34 cellular contexts compared by ENCODE assay signal in genomic region chr3:17555525-17555924, GRCh38.
"Had no signal": no experiment of that assay in that cellular context is flagged by ENCODE, and none has a peak within 500 bp of the region (broad histone marks: within the 10 kb centered on the region; RNA-seq: fewer than 3 reads in every experiment).

No MANE protein-coding gene starts in this region.

- H3K4me1 ChIP-seq: Peyer's patch had no signal

- H3K4me1 Mint-ChIP-seq: activated CD4-positive, alpha-beta memory T cell treated with anti-CD3 and anti-CD28 coated beads, Interleukin-2, amount 10 ng/mL, durations not matched to agents 7 days and 5 days; activated naive CD4-positive, alpha-beta T cell treated with anti-CD3 and anti-CD28 coated beads, Interleukin-2, amount 10 ng/mL, durations not matched to agents 7 days and 5 days had no signal

- DNase-seq: activated CD4-positive, alpha-beta memory T cell treated with anti-CD3 and anti-CD28 coated beads, Interleukin-2, amount 10 ng/mL, durations not matched to agents 7 days and 5 days; activated CD4-positive, alpha-beta T cell treated with anti-CD3 and anti-CD28 coated beads for 1 hour; activated CD4-positive, alpha-beta T cell treated with anti-CD3 and anti-CD28 coated beads for 48 hours; activated CD4-positive, CD25-positive, alpha-beta regulatory T cell; activated CD8-positive, alpha-beta memory T cell treated with anti-CD3 and anti-CD28 coated beads for 24 hours; activated CD8-positive, alpha-beta memory T cell treated with anti-CD3 and anti-CD28 coated beads, Interleukin-2, amount 10 ng/mL, durations not matched to agents 7 days and 5 days; activated CD8-positive, alpha-beta memory T cell treated with anti-CD3 and anti-CD28 coated beads, Interleukin-2, amount 50 U/mL, for 48 hours; activated effector memory CD4-positive, alpha-beta T cell treated with Interleukin-2 at 50 U/mL for 16 hours; activated naive CD4-positive, alpha-beta T cell treated with anti-CD3 and anti-CD28 coated beads, Interleukin-2, amount 10 ng/mL, durations not matched to agents 7 days and 5 days; activated naive CD8-positive, alpha-beta T cell treated with anti-CD3 and anti-CD28 coated beads, Interleukin-2, amount 50 U/mL, for 24 hours; activated T-cell treated with anti-CD3 and anti-CD28 coated beads, Interleukin-2, amount 50 U/mL, for 48 hours; amniotic stem cell; aorta; brain microvascular endothelial cell; MM.1S; MV-4-11; NCI-H1092; NCI-H1436 treated with DMSO at 0.1 percent for 48 hours; NCI-H1694 treated with DMSO at 0.1 percent for 48 hours; NCI-H2029; NCI-H510A; NCI-H526; NCI-H748 treated with DMSO at 0.1 percent for 48 hours; NK-92 treated with Interleukin-12 subunit alpha and Interleukin-12 subunit beta, amount 100 ng/mL, for 24 hours; PC-3; Peyer's patch; RPMI8226; SIG-M5; T-cell; T-helper 17 cell had no signal

- H3K4me2 ChIP-seq: KMS-11 had no signal

- H3K27me3 ChIP-seq: brain microvascular endothelial cell, Peyer's patch had no signal

- H3K9me3 ChIP-seq: Peyer's patch had no signal

- H3K36me3 ChIP-seq: brain microvascular endothelial cell, Peyer's patch had no signal

- H3K9ac ChIP-seq: KMS-11 had no signal

- H3K4me3 Mint-ChIP-seq: activated CD4-positive, alpha-beta memory T cell treated with anti-CD3 and anti-CD28 coated beads, Interleukin-2, amount 10 ng/mL, durations not matched to agents 7 days and 5 days; activated CD8-positive, alpha-beta memory T cell treated with anti-CD3 and anti-CD28 coated beads, Interleukin-2, amount 10 ng/mL, durations not matched to agents 7 days and 5 days; activated naive CD4-positive, alpha-beta T cell treated with anti-CD3 and anti-CD28 coated beads, Interleukin-2, amount 10 ng/mL, durations not matched to agents 7 days and 5 days; activated naive CD8-positive, alpha-beta T cell; activated naive CD8-positive, alpha-beta T cell treated with anti-CD3 and anti-CD28 coated beads, Interleukin-2, amount 50 U/mL, for 24 hours; T-cell; T-helper 17 cell had no signal

- H3K27me3 Mint-ChIP-seq: activated CD4-positive, alpha-beta memory T cell treated with anti-CD3 and anti-CD28 coated beads, Interleukin-2, amount 10 ng/mL, durations not matched to agents 7 days and 5 days; activated CD8-positive, alpha-beta memory T cell treated with anti-CD3 and anti-CD28 coated beads, Interleukin-2, amount 10 ng/mL, durations not matched to agents 7 days and 5 days; activated naive CD4-positive, alpha-beta T cell treated with anti-CD3 and anti-CD28 coated beads, Interleukin-2, amount 10 ng/mL, durations not matched to agents 7 days and 5 days; activated naive CD8-positive, alpha-beta T cell; activated naive CD8-positive, alpha-beta T cell treated with anti-CD3 and anti-CD28 coated beads, Interleukin-2, amount 50 U/mL, for 24 hours; T-cell; T-helper 17 cell had no signal

- H3K9me3 Mint-ChIP-seq: activated CD4-positive, alpha-beta memory T cell treated with anti-CD3 and anti-CD28 coated beads, Interleukin-2, amount 10 ng/mL, durations not matched to agents 7 days and 5 days; activated naive CD4-positive, alpha-beta T cell treated with anti-CD3 and anti-CD28 coated beads, Interleukin-2, amount 10 ng/mL, durations not matched to agents 7 days and 5 days; activated naive CD8-positive, alpha-beta T cell treated with anti-CD3 and anti-CD28 coated beads, Interleukin-2, amount 50 U/mL, for 24 hours; T-cell had no signal

- H3K27ac ChIP-seq: brain microvascular endothelial cell, KMS-11, Peyer's patch, VCaP had no signal

- H3K27ac Mint-ChIP-seq: activated CD4-positive, alpha-beta memory T cell treated with anti-CD3 and anti-CD28 coated beads, Interleukin-2, amount 10 ng/mL, durations not matched to agents 7 days and 5 days; activated CD8-positive, alpha-beta memory T cell treated with anti-CD3 and anti-CD28 coated beads, Interleukin-2, amount 10 ng/mL, durations not matched to agents 7 days and 5 days; activated naive CD4-positive, alpha-beta T cell treated with anti-CD3 and anti-CD28 coated beads, Interleukin-2, amount 10 ng/mL, durations not matched to agents 7 days and 5 days; activated naive CD8-positive, alpha-beta T cell; activated naive CD8-positive, alpha-beta T cell treated with anti-CD3 and anti-CD28 coated beads, Interleukin-2, amount 50 U/mL, for 24 hours; T-cell; T-helper 17 cell had no signal

- H3K4me3 ChIP-seq: Peyer's patch had no signal

- ATAC-seq: activated CD8-positive, alpha-beta memory T cell treated with anti-CD3 and anti-CD28 coated beads, Interleukin-2, amount 10 ng/mL, durations not matched to agents 7 days and 5 days; activated naive CD8-positive, alpha-beta T cell treated with anti-CD3 and anti-CD28 coated beads, Interleukin-2, amount 50 U/mL, for 24 hours; PC-3; SK-N-SH treated with all-trans-retinoic acid at 6 μM for 48 hours; T-cell; T-helper 17 cell had no signal
